In the genomic region with DNA sequence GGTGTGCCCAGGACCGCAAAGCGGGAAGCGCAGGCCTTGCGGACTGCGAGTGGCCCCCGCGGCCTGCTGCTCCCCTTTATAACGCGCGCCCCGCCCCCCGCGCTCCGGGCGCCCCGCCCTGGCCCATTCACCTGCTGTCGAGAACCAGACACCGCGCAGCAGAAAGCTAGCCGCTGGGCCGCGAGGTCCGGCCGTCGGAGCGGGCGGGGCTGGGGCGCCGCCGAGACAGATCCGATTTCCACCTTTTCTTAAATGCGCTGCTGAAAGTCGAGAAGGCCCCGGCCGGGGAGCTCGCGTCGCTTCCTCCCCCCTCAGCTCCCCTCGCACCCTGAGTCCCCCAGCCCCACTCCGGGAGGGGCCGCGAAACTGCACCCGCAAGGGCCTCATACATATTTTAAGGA, we compare ENCODE assay signal across 10 cellular contexts.
DNase-seq lines count a peak whose midpoint lies in the region; ATAC-seq, FAIRE-seq and TF ChIP-seq lines count a peak whose summit lies in the region.
"Had no signal": no experiment of that assay in that cellular context is flagged by ENCODE, and none has a peak within 500 bp of the region (broad histone marks: within the 10 kb centered on the region; RNA-seq: fewer than 3 reads in every experiment).

No MANE protein-coding gene starts in this region.

- H3K4me3 Mint-ChIP-seq in activated T-helper 17 cell treated with anti-CD3 and anti-CD28 coated beads, Interleukin-2, amount 50 U/mL, for 72 hours = peak overlapping the region; percentile 84
- peak overlapping the region in 2 of 3 experiments; percentile 62 to 83 for H3K4me3 Mint-ChIP-seq in nephron

- H3K4me1 Mint-ChIP-seq in activated T-helper 17 cell treated with anti-CD3 and anti-CD28 coated beads, Interleukin-2, amount 50 U/mL, for 72 hours = peaks cover 17% of the 10 kb centered on the region
- peaks cover 29% of the 10 kb centered on the region for H3K4me1 Mint-ChIP-seq in nephron

- H3K36me3 Mint-ChIP-seq in activated T-helper 17 cell treated with anti-CD3 and anti-CD28 coated beads, Interleukin-2, amount 50 U/mL, for 72 hours (ENCODE audit: low read depth) = peaks cover 23% of the 10 kb centered on the region
- H3K36me3 Mint-ChIP-seq in nephron (ENCODE audit: low read depth) = no peaks in the 10 kb centered on the region

- H3K9ac ChIP-seq in HUES6 (ENCODE audit: low read length) (no peak overlapping the region), kidney (ENCODE audit: low read length in 2 of 2) (no peak overlapping the region)

- TF ChIP-seq CTCF in nephron (IDR thresholded peaks at IDR 0.05; ENCODE audit: unreplicated experiment in 3 of 3) (no peak), kidney (IDR thresholded peaks at IDR 0.05; ENCODE audit: borderline replicate concordance, extremely low read depth, insufficient read depth) (no peak)

- H3K27me3 ChIP-seq in HUES6 (ENCODE audit: control insufficient read depth, insufficient read depth, low read length) = peaks cover 98% of the 10 kb centered on the region

- intact Hi-C loops in kidney (cut with DNase I) = no loop called here

- peaks cover 58% of the 10 kb centered on the region for H3K27me3 Mint-ChIP-seq in activated T-helper 17 cell treated with anti-CD3 and anti-CD28 coated beads, Interleukin-2, amount 50 U/mL, for 72 hours
- H3K27me3 Mint-ChIP-seq in nephron (ENCODE audit: low read depth) = peaks cover 89% of the 10 kb centered on the region

- no peaks in the 10 kb centered on the region for H3K9me3 ChIP-seq in HUES6 (ENCODE audit: control insufficient read depth, insufficient read depth, low read depth, low read length)
- no peaks in the 10 kb centered on the region for H3K9me3 ChIP-seq in kidney (ENCODE audit: control insufficient read depth in 1 of 2, low read length in 2 of 2)

- H3K27ac ChIP-seq in HUES6 (ENCODE audit: low read depth, low read length) (no peak overlapping the region), kidney (ENCODE audit: low read depth in 2 of 2, low read length in 2 of 2) (no peak overlapping the region)
- H3K27ac ChIP-seq: SJSA1 had no signal

- peak overlapping the region; percentile 93 for H3K4me3 ChIP-seq in HUES6 (ENCODE audit: low read depth, low read length)
- no peak overlapping the region for H3K4me3 ChIP-seq in kidney (ENCODE audit: low read length in 2 of 2)
- H3K4me3 ChIP-seq: SJSA1 had no signal

- H3K36me3 ChIP-seq in HUES6 (ENCODE audit: control insufficient read depth, insufficient read depth, low read length) = no peaks in the 10 kb centered on the region
- no peaks in the 10 kb centered on the region for H3K36me3 ChIP-seq in kidney (ENCODE audit: control insufficient read depth in 1 of 2, insufficient read depth in 2 of 2, low read length in 2 of 2)
- H3K36me3 ChIP-seq: SJSA1 had no signal

- H3K4me1 ChIP-seq in HUES6 (ENCODE audit: control insufficient read depth, insufficient read depth, low read length) = peaks cover 46% of the 10 kb centered on the region
- H3K4me1 ChIP-seq in kidney (ENCODE audit: control insufficient read depth in 1 of 2, insufficient read depth in 1 of 2, low read depth in 1 of 2, low read length in 2 of 2) = peaks cover 3 to 23% of the 10 kb centered on the region in 2 donors

- DNase-seq in COLO668 (lab: John Stamatoyannopoulos, UW; ENCODE audit: unreplicated experiment) (peak; percentile 61), kidney (no peak), COR-L47 (lab: John Stamatoyannopoulos, UW) (no peak)
- DNase-seq: amniotic stem cell had no signal

- no peak for ATAC-seq in activated T-helper 17 cell treated with anti-CD3 and anti-CD28 coated beads, Interleukin-2, amount 50 U/mL, for 72 hours (replicated peaks)
- ATAC-seq in HG03439 (IDR thresholded peaks at IDR 0.05; ENCODE audit: unreplicated experiment) (no peak), HG02798 (IDR thresholded peaks at IDR 0.05; ENCODE audit: poor library complexity, unreplicated experiment) (no peak)

- no peak for FAIRE-seq in kidney (lab: Jason Lieb, UNC)

- H3K27ac Mint-ChIP-seq in activated T-helper 17 cell treated with anti-CD3 and anti-CD28 coated beads, Interleukin-2, amount 50 U/mL, for 72 hours = no peak overlapping the region
- no peak overlapping the region for H3K27ac Mint-ChIP-seq in nephron

- no peaks in the 10 kb centered on the region for H3K9me3 Mint-ChIP-seq in activated T-helper 17 cell treated with anti-CD3 and anti-CD28 coated beads, Interleukin-2, amount 50 U/mL, for 72 hours
- H3K9me3 Mint-ChIP-seq in nephron = no peaks in the 10 kb centered on the region
